Comparison of ENCODE assay signal across 14 cellular contexts in the genomic region with DNA sequence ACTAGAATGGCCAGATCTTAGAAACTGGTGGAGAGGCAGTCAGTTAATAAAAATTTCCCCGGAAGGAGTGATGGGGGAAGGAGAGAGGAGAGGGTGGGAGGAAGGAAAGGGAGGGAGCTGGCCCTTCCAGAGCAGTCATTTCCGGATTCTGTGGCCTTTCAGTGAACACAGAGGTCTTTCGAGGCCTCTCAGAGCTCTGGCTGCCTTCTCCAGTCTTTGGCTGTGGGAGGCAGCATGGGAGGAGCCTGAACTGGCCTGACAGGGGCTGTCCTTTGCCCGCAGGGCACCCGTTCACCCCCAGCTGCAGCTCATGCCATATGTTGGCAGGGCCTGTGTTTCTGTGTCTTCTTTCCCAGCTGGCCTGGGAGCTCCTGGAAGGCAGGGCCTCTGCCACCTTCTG.
DNase-seq lines count a peak whose midpoint lies in the region; ATAC-seq and TF ChIP-seq lines count a peak whose summit lies in the region.
"Had no signal": no experiment of that assay in that cellular context is flagged by ENCODE, and none has a peak within 500 bp of the region (broad histone marks: within the 10 kb centered on the region; RNA-seq: fewer than 3 reads in every experiment).

No MANE protein-coding gene starts in this region.

- no peaks in the 10 kb centered on the region for H3K36me3 ChIP-seq in colonic mucosa
- H3K36me3 ChIP-seq: tibial nerve had no signal

- H3K4me1 ChIP-seq in colonic mucosa: no peaks in the 10 kb centered on the region

- intact Hi-C loops in colonic mucosa (cut with DNase I) (no loop called here), left colon (cut with DNase I, micrococcal nuclease) (no loop called here)

- no peak overlapping the region for H3K4me3 ChIP-seq in AG10803 (ENCODE audit: low read length)
- H3K4me3 ChIP-seq in colonic mucosa: no peak overlapping the region
- H3K4me3 ChIP-seq: tibial nerve had no signal

- H3K9ac ChIP-seq in colonic mucosa (ENCODE audit: low read depth in 2 of 2, low read length in 2 of 2): no peak overlapping the region

- H3K27me3 ChIP-seq in colonic mucosa: no peaks in the 10 kb centered on the region
- H3K27me3 ChIP-seq: tibial nerve had no signal

- peak; percentile 66 for ATAC-seq in left colon
- ATAC-seq in GM19395 (IDR thresholded peaks at IDR 0.05; ENCODE audit: unreplicated experiment): no peak

- H3K9me3 ChIP-seq in colonic mucosa: no peaks in the 10 kb centered on the region
- H3K9me3 ChIP-seq: tibial nerve had no signal

- DNase-seq in AG10803 (ENCODE audit: low read depth) (peak; percentile 29), MV-4-11 (lab: John Stamatoyannopoulos, UW) (peak; percentile 76), colonic mucosa (peak; percentile 28), left colon (peak; percentile 10 to 27), NCI-H187 (lab: John Stamatoyannopoulos, UW) (no peak), AML-193 (lab: John Stamatoyannopoulos, UW) (no peak)
- DNase-seq in activated CD8-positive, alpha-beta memory T cell treated with anti-CD3 and anti-CD28 coated beads, Interleukin-2, amount 50 U/mL, for 4 hours: no peak
- DNase-seq: activated CD4-positive, alpha-beta T cell treated with anti-CD3 and anti-CD28 coated beads for 48 hours; activated gamma-delta T cell treated with Interleukin-2 at 50 U/mL for 16 hours; NCI-H1092; NCI-H526 treated with DMSO at 0.1 percent for 48 hours; retina had no signal

- no peak for TF ChIP-seq CTCF in AG10803 (conservative IDR thresholded peaks at IDR 0.05; ENCODE audit: low read length)
- no peak for TF ChIP-seq CTCF in colonic mucosa (IDR thresholded peaks at IDR 0.05)

- H3K27ac ChIP-seq in colonic mucosa: no peak overlapping the region
- H3K27ac ChIP-seq: tibial nerve had no signal

Comparison
In these comparisons a context has a peak if more than half of its experiments do, and no peak if none do; other contexts are left out.
1. DNase-seq: peak in AG10803 (single experiment), MV-4-11 (single experiment), colonic mucosa (single experiment) and left colon (2 of 2); none in NCI-H187 (0 of 2), AML-193 (0 of 2) and activated CD8-positive, alpha-beta memory T cell treated with anti-CD3 and anti-CD28 coated beads, Interleukin-2, amount 50 U/mL, for 4 hours (single experiment).